11 cellular contexts compared by ENCODE assay signal in genomic region chr7:26653430-26653911, GRCh38.
DNase-seq lines count a peak whose midpoint lies in the region; FAIRE-seq and TF ChIP-seq lines count a peak whose summit lies in the region.
"Had no signal": no experiment of that assay in that cellular context is flagged by ENCODE, and none has a peak within 500 bp of the region (broad histone marks: within the 10 kb centered on the region; RNA-seq: fewer than 3 reads in every experiment).

No MANE protein-coding gene starts in this region.

- H3K36me3 ChIP-seq in small intestine (ENCODE audit: control insufficient read depth in 2 of 2, insufficient read depth in 2 of 2, low read length in 2 of 2) = no peaks in the 10 kb centered on the region
- no peaks in the 10 kb centered on the region for H3K36me3 ChIP-seq in suprapubic skin

- H3K27me3 ChIP-seq in small intestine (ENCODE audit: control insufficient read depth in 2 of 2, insufficient read depth in 2 of 2, low read length in 2 of 2) (no peaks in the 10 kb centered on the region), suprapubic skin (no peaks in the 10 kb centered on the region)

- peak; percentile 40 for DNase-seq in NCI-H345 (lab: John Stamatoyannopoulos, UW)
- DNase-seq in NCI-H345 treated with DMSO at 0.1 percent for 48 hours (lab: John Stamatoyannopoulos, UW; ENCODE audit: unreplicated experiment) = no peak
- DNase-seq in NCI-H2227 (lab: John Stamatoyannopoulos, UW; ENCODE audit: unreplicated experiment) = peak; percentile 92
- DNase-seq in dermis blood vessel endothelial cell = peak; percentile 87
- DNase-seq in small intestine = peak; percentile 45
- DNase-seq in GM03348 (ENCODE audit: low spot score) = no peak
- DNase-seq in GM10266 (ENCODE audit: extremely low spot score) = no peak
- no peak for DNase-seq in suprapubic skin (ENCODE audit: low spot score in 2 of 2)
- DNase-seq: activated naive CD8-positive, alpha-beta T cell treated with anti-CD3 and anti-CD28 coated beads, Interleukin-2, amount 10 ng/mL, durations not matched to agents 7 days and 5 days; T-helper 2 cell had no signal

- TF ChIP-seq CTCF in GM10266 (IDR thresholded peaks at IDR 0.05; ENCODE audit: control insufficient read depth, insufficient read depth, low read depth, missing control alignments) (no peak), suprapubic skin (IDR thresholded peaks at IDR 0.05) (no peak)

- H3K27ac ChIP-seq in small intestine (ENCODE audit: low read depth in 1 of 2, low read length in 1 of 2) (no peak overlapping the region), suprapubic skin (no peak overlapping the region)

- TF ChIP-seq POLR2A in suprapubic skin (IDR thresholded peaks at IDR 0.05) = no peak

- H3K4me1 ChIP-seq in small intestine (ENCODE audit: control insufficient read depth in 2 of 2, insufficient read depth in 1 of 2, low read depth in 1 of 2, low read length in 1 of 2) (no peaks in the 10 kb centered on the region), suprapubic skin (peaks cover 5% of the 10 kb centered on the region)

- no peak for FAIRE-seq in small intestine (lab: Jason Lieb, UNC)
- FAIRE-seq: endometrium had no signal

- TF ChIP-seq EP300 in suprapubic skin (IDR thresholded peaks at IDR 0.05) = no peak

- H3K4me3 ChIP-seq in small intestine (ENCODE audit: low read depth in 1 of 2, low read length in 2 of 2) (no peak overlapping the region), suprapubic skin (no peak overlapping the region)

- 26 to 62% (median 36%) methylated on average over 6 of the region's 6 CpGs for WGBS in small intestine, 3 donors
- WGBS in suprapubic skin = 55% methylated on average over 6 of the region's 6 CpGs

- H3K9me3 ChIP-seq in small intestine (ENCODE audit: control insufficient read depth, low read depth) (no peaks in the 10 kb centered on the region), suprapubic skin (no peaks in the 10 kb centered on the region)

Comparison
In these comparisons a context has a peak if more than half of its experiments do, and no peak if none do; other contexts are left out.
1. DNase-seq: peak in NCI-H345 (single experiment), NCI-H2227 (single experiment), dermis blood vessel endothelial cell (single experiment) and small intestine (single experiment); none in NCI-H345 treated with DMSO at 0.1 percent for 48 hours (single experiment), GM03348 (single experiment), GM10266 (single experiment) and suprapubic skin (0 of 2).